In the genomic region with DNA sequence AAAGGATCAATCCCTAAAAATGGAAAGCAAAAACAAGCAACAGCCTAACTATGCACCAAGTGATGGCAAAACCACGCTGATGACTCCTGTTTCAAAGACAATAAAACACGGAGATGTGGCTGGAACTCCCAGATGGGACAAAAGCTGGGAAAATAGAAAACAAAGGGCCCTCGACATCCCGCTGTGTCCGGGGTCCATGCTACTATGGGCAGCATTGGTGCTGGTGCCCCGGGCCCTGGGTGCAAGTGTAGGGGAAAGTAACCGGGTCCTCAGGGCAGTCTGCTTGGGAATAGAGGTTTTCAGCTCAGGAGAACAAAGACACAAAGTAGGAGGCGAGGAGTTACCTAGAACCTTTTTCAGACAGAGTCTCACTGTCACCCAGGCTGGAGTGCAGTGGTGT, we compare ENCODE assay signal across 22 cellular contexts.
"Had no signal": no experiment of that assay in that cellular context is flagged by ENCODE, and none has a peak within 500 bp of the region (broad histone marks: within the 10 kb centered on the region; RNA-seq: fewer than 3 reads in every experiment).

No MANE protein-coding gene starts in this region.

- H3K9me3 Mint-ChIP-seq: activated naive CD8-positive, alpha-beta T cell treated with anti-CD3 and anti-CD28 coated beads, Interleukin-2, amount 50 U/mL, for 24 hours; dendritic cell treated with granulocyte-macrophage colony-stimulating factor and Interleukin-4, amounts not matched to agents 40 ng/mL and 50 ng/mL, for 4 days; natural killer cell had no signal

- H3K4me1 ChIP-seq: body of pancreas, left ventricle myocardium inferior, psoas muscle, right atrium auricular region, transverse colon had no signal

- H3K36me3 ChIP-seq: cardiac muscle cell, left ventricle myocardium inferior, ovary, right atrium auricular region, transverse colon had no signal

- H3K9me3 ChIP-seq: body of pancreas, ovary, psoas muscle, right atrium auricular region, transverse colon had no signal

- H3K4me3 ChIP-seq: body of pancreas, cardiac muscle cell, left ventricle myocardium inferior, ovary, psoas muscle, right atrium auricular region, transverse colon had no signal

- H3K4me3 Mint-ChIP-seq: activated naive CD8-positive, alpha-beta T cell treated with anti-CD3 and anti-CD28 coated beads, Interleukin-2, amount 50 U/mL, for 24 hours; dendritic cell treated with granulocyte-macrophage colony-stimulating factor and Interleukin-4, amounts not matched to agents 40 ng/mL and 50 ng/mL, for 4 days; natural killer cell; stimulated activated naive CD8-positive, alpha-beta T cell treated with anti-CD3 and anti-CD28 coated beads, Interleukin-15, Interleukin-2, amounts not matched to agents 100 ng/mL and 50 ng/mL, for 24 hours; T-helper 1 cell treated with Interleukin-12 subunit alpha and Interleukin-12 subunit beta and Interleukin-4 antibody, amounts not matched to agents 30 μg/mL and 1 μg/mL, for 36 hours; WTC11 had no signal

- ATAC-seq: activated naive CD8-positive, alpha-beta T cell treated with anti-CD3 and anti-CD28 coated beads, Interleukin-2, amount 50 U/mL, for 24 hours; body of pancreas; natural killer cell; psoas muscle; WTC11 had no signal

- H3K27ac ChIP-seq: body of pancreas, cardiac muscle cell, left ventricle myocardium inferior, ovary, psoas muscle, right atrium auricular region, transverse colon had no signal

- DNase-seq: activated naive CD4-positive, alpha-beta T cell treated with anti-CD3 and anti-CD28 coated beads, Interleukin-2, amount 50 U/mL, for 16 hours; activated naive CD8-positive, alpha-beta T cell treated with anti-CD3 and anti-CD28 coated beads, Interleukin-2, amount 50 U/mL, for 24 hours; effector CD8-positive, alpha-beta T cell; foreskin melanocyte; kidney glomerular epithelial cell; left ventricle myocardium inferior; mammary epithelial cell; midbrain; natural killer cell; psoas muscle; stimulated activated CD4-positive, alpha-beta T cell treated with anti-CD3 and anti-CD28 coated beads, Interleukin-12 subunit alpha, Interleukin-12 subunit beta, amount 100 ng/mL, for 4 hours; stimulated activated CD4-positive, alpha-beta T cell treated with anti-CD3 and anti-CD28 coated beads, Interleukin-4, amount 100 ng/mL, for 4 hours; T1000; transverse colon had no signal

- H3K27me3 ChIP-seq: body of pancreas, cardiac muscle cell, ovary, right atrium auricular region, transverse colon had no signal

- H3K27ac Mint-ChIP-seq: activated naive CD8-positive, alpha-beta T cell treated with anti-CD3 and anti-CD28 coated beads, Interleukin-2, amount 50 U/mL, for 24 hours; dendritic cell treated with granulocyte-macrophage colony-stimulating factor and Interleukin-4, amounts not matched to agents 40 ng/mL and 50 ng/mL, for 4 days; natural killer cell; stimulated activated naive CD8-positive, alpha-beta T cell treated with anti-CD3 and anti-CD28 coated beads, Interleukin-15, Interleukin-2, amounts not matched to agents 100 ng/mL and 50 ng/mL, for 24 hours; T-helper 1 cell treated with Interleukin-12 subunit alpha and Interleukin-12 subunit beta and Interleukin-4 antibody, amounts not matched to agents 30 μg/mL and 1 μg/mL, for 36 hours; WTC11 had no signal

- H3K36me3 Mint-ChIP-seq: natural killer cell had no signal

- H3K4me1 Mint-ChIP-seq: activated naive CD8-positive, alpha-beta T cell treated with anti-CD3 and anti-CD28 coated beads, Interleukin-2, amount 50 U/mL, for 24 hours; natural killer cell had no signal
